Comparison of ENCODE assay signal across 18 cellular contexts in genomic region chr18:6835345-6835744, GRCh38.
DNase-seq lines count a peak whose midpoint lies in the region; ATAC-seq and TF ChIP-seq lines count a peak whose summit lies in the region.
"Had no signal": no experiment of that assay in that cellular context is flagged by ENCODE, and none has a peak within 500 bp of the region (broad histone marks: within the 10 kb centered on the region; RNA-seq: fewer than 3 reads in every experiment).

No MANE protein-coding gene starts in this region.

- no peak overlapping the region for H2BK15ac ChIP-seq in mesenchymal stem cell (ENCODE audit: low read depth, poor library complexity, severe bottlenecking)

- H3K79me1 ChIP-seq in mesenchymal stem cell (replicated peaks; ENCODE audit: low read length, poor library complexity, severe bottlenecking) = peaks cover 2% of the 10 kb centered on the region

- WGBS in mesenchymal stem cell = 67% methylated on average over 1 of the region's 1 CpG

- H2AK5ac ChIP-seq in mesenchymal stem cell (ENCODE audit: low read length, severe bottlenecking) = no peak overlapping the region

- H3K27me3 ChIP-seq in mesenchymal stem cell (ENCODE audit: control insufficient read depth in 1 of 2, insufficient read depth in 1 of 2, low read length in 2 of 2) = no peaks in the 10 kb centered on the region
- H3K27me3 ChIP-seq in SJCRH30 = no peaks in the 10 kb centered on the region
- H3K27me3 ChIP-seq: BE2C had no signal

- no peak overlapping the region for H2BK120ac ChIP-seq in mesenchymal stem cell (ENCODE audit: low read depth, low read length)

- H4K91ac ChIP-seq in mesenchymal stem cell (ENCODE audit: low read length) = no peak overlapping the region

- ATAC-seq in HG03108 (IDR thresholded peaks at IDR 0.05; ENCODE audit: unreplicated experiment) = no peak

- H3K36me3 ChIP-seq in mesenchymal stem cell (ENCODE audit: control insufficient read depth in 1 of 2, insufficient read depth in 2 of 2, low read depth in 1 of 2, low read length in 2 of 2) (peaks cover 3 to 4% of the 10 kb centered on the region in 2 experiments), SJCRH30 (no peaks in the 10 kb centered on the region)
- H3K36me3 ChIP-seq: BE2C had no signal

- TF ChIP-seq CTCF in fibroblast of mammary gland (conservative IDR thresholded peaks at IDR 0.05; ENCODE audit: control insufficient read depth, insufficient read depth, low read depth, low read length) = no peak

- H3K4me1 ChIP-seq in mesenchymal stem cell (ENCODE audit: control insufficient read depth, insufficient read depth, low read depth, low read length) = no peaks in the 10 kb centered on the region
- H3K4me1 ChIP-seq in SJCRH30 = no peaks in the 10 kb centered on the region
- H3K4me1 ChIP-seq: BE2C had no signal

- no peak overlapping the region for H3K4ac ChIP-seq in mesenchymal stem cell (ENCODE audit: low read depth in 1 of 2, low read length in 2 of 2)

- no peak overlapping the region for H3K4me3 ChIP-seq in fibroblast of mammary gland (ENCODE audit: control insufficient read depth, low read depth, low read length)
- no peak overlapping the region for H3K4me3 ChIP-seq in mesenchymal stem cell (ENCODE audit: insufficient read depth in 1 of 2, low read depth in 1 of 2, low read length in 2 of 2)
- H3K4me3 ChIP-seq in SJCRH30 = no peak overlapping the region

- H2BK12ac ChIP-seq in mesenchymal stem cell (ENCODE audit: low read length in 2 of 2) = no peak overlapping the region

- H3K14ac ChIP-seq in mesenchymal stem cell (ENCODE audit: low read length in 2 of 2) = no peak overlapping the region

- peak; percentile 49 for DNase-seq in DMS53 treated with DMSO at 0.1 percent for 48 hours (lab: John Stamatoyannopoulos, UW; ENCODE audit: unreplicated experiment)
- peak; percentile 24 for DNase-seq in SW480 (ENCODE audit: low spot score)
- DNase-seq in fibroblast of mammary gland (ENCODE audit: low read depth) = peak; percentile 10
- DNase-seq in mesenchymal stem cell = peak; percentile 85
- no peak for DNase-seq in NCI-H345 treated with DMSO at 0.1 percent for 48 hours (lab: John Stamatoyannopoulos, UW; ENCODE audit: unreplicated experiment)
- no peak for DNase-seq in SJCRH30
- DNase-seq in NCI-H1092 treated with DMSO at 0.1 percent for 48 hours (lab: John Stamatoyannopoulos, UW) = no peak
- DNase-seq: ACHN; BE2C; CD4-positive, alpha-beta memory T cell; EL; GOT3; HFFc6; NCI-H1417 treated with DMSO at 0.1 percent for 48 hours; NCI-H2029 treated with DMSO at 0.1 percent for 48 hours; NCI-H526 treated with DMSO at 0.1 percent for 48 hours; SHP77 had no signal

- H3K9ac ChIP-seq in mesenchymal stem cell (ENCODE audit: low read length) = no peak overlapping the region

- no peak overlapping the region for H2AFZ ChIP-seq in mesenchymal stem cell (ENCODE audit: low read depth, low read length)

- H3K23ac ChIP-seq in mesenchymal stem cell (ENCODE audit: low read length in 2 of 2) = no peak overlapping the region

- H3K18ac ChIP-seq in mesenchymal stem cell (ENCODE audit: low read depth in 1 of 2, low read length in 2 of 2) = no peak overlapping the region

- H3K4me2 ChIP-seq in mesenchymal stem cell (ENCODE audit: low read length, poor library complexity, severe bottlenecking) = no peak overlapping the region

- H3K9me3 ChIP-seq in mesenchymal stem cell (ENCODE audit: control insufficient read depth, low read length) = no peaks in the 10 kb centered on the region
- H3K9me3 ChIP-seq in SJCRH30 (replicated peaks) = no peaks in the 10 kb centered on the region
- H3K9me3 ChIP-seq: BE2C had no signal

- no peak overlapping the region for H3K27ac ChIP-seq in mesenchymal stem cell (ENCODE audit: low read length, poor library complexity, severe bottlenecking)
- H3K27ac ChIP-seq in SJCRH30 = no peak overlapping the region

- H4K8ac ChIP-seq in mesenchymal stem cell (ENCODE audit: low read length) = no peak overlapping the region

- H2BK5ac ChIP-seq in mesenchymal stem cell (ENCODE audit: low read depth, low read length, poor library complexity, severe bottlenecking) = no peak overlapping the region

Comparison
In these comparisons a context has a peak if more than half of its experiments do, and no peak if none do; other contexts are left out.
1. DNase-seq: peak in DMS53 treated with DMSO at 0.1 percent for 48 hours (single experiment), SW480 (single experiment), fibroblast of mammary gland (single experiment) and mesenchymal stem cell (single experiment); none in NCI-H345 treated with DMSO at 0.1 percent for 48 hours (single experiment), SJCRH30 (0 of 2) and NCI-H1092 treated with DMSO at 0.1 percent for 48 hours (single experiment).